31 cellular contexts compared by ENCODE assay signal in the genomic region with DNA sequence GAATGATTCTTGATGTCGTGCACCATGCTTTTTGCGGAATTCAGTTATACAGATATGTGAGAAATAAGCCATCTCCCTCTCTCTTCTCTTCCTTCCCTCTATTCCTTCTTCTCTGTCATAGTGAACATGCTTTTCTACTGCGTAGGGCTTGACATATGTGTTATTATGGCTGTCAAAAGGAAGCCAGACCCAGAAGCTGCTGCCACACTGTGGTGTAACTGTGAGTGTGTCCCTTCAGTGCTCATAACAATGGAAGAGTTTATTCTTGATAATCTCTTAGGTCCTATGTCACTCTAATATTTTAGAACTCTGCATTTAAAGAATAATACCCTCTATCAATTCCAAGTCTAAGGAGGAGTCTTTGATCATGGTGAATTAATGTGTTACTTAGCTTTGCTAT.
A peak's percentile ranks its signal among the peaks of the same experiment; 100 is the strongest.
DNase-seq lines count a peak whose midpoint lies in the region; ATAC-seq, FAIRE-seq and TF ChIP-seq lines count a peak whose summit lies in the region.
"Had no signal": no experiment of that assay in that cellular context is flagged by ENCODE, and none has a peak within 500 bp of the region (broad histone marks: within the 10 kb centered on the region; RNA-seq: fewer than 3 reads in every experiment).

No MANE protein-coding gene starts in this region.

- no peak overlapping the region for H3K9ac ChIP-seq in HepG2 (ENCODE audit: insufficient read depth, low read depth, low read length)
- H3K9ac ChIP-seq in OCI-LY3 (ENCODE audit: low read length), result no peak overlapping the region
- H3K9ac ChIP-seq: KMS-11 had no signal

- no peaks in the 10 kb centered on the region for H3K36me3 ChIP-seq in HepG2 (replicated peaks in 1 of 2; ENCODE audit: control insufficient read depth in 1 of 2, insufficient read depth in 2 of 2, low read length in 2 of 2)
- H3K36me3 ChIP-seq in right lobe of liver, result no peaks in the 10 kb centered on the region
- no peaks in the 10 kb centered on the region for H3K36me3 ChIP-seq in OCI-LY3 (replicated peaks; ENCODE audit: low read depth, low read length)
- H3K36me3 ChIP-seq: ascending aorta, cardiac muscle cell, colonic mucosa, SJCRH30, tibial nerve had no signal

- H3K27ac Mint-ChIP-seq in type B pancreatic cell, result no peak overlapping the region
- H3K27ac Mint-ChIP-seq: activated CD4-positive, alpha-beta T cell treated with anti-CD3 and anti-CD28 coated beads, Interleukin-2, amount 10 ng/mL, durations not matched to agents 7 days and 5 days; activated T-cell treated with anti-CD3 and anti-CD28 coated beads, Interleukin-2, amount 50 U/mL, for 72 hours; B cell; CD8-positive, alpha-beta memory T cell; naive thymus-derived CD8-positive, alpha-beta T cell had no signal

- H3K4me3 ChIP-seq in HepG2 (replicated peaks in 1 of 3; ENCODE audit: insufficient read depth in 1 of 3, low read depth in 2 of 3, low read length in 3 of 3) (no peak overlapping the region), right lobe of liver (no peak overlapping the region), OCI-LY3 (ENCODE audit: low read length) (no peak overlapping the region)
- H3K4me3 ChIP-seq: ascending aorta, cardiac muscle cell, colonic mucosa, psoas muscle, SJCRH30, tibial nerve had no signal

- H3K4me1 ChIP-seq in HepG2 (ENCODE audit: insufficient read depth, low read length) (no peaks in the 10 kb centered on the region), right lobe of liver (peaks cover 0 to 6% (median 0%) of the 10 kb centered on the region in 4 donors), OCI-LY3 (ENCODE audit: low read length) (peaks cover 20% of the 10 kb centered on the region)
- H3K4me1 ChIP-seq: ascending aorta, colonic mucosa, SJCRH30, tibial nerve had no signal

- FAIRE-seq in HepG2 (lab: Jason Lieb, UNC), result no peak
- FAIRE-seq: GM12892, keratinocyte had no signal

- peak; percentile 48; the same call in 2 of the 3 replicates for ATAC-seq in HepG2
- no peak for ATAC-seq in right lobe of liver
- no peak for ATAC-seq in HG02973 (IDR thresholded peaks at IDR 0.05; ENCODE audit: unreplicated experiment)
- ATAC-seq: activated T-cell treated with anti-CD3 and anti-CD28 coated beads, Interleukin-2, amount 50 U/mL, for 72 hours; left ventricle myocardium superior; naive thymus-derived CD8-positive, alpha-beta T cell; psoas muscle had no signal

- no peaks in the 10 kb centered on the region for H3K79me2 ChIP-seq in HepG2 (ENCODE audit: insufficient read depth, low read length)
- no peaks in the 10 kb centered on the region for H3K79me2 ChIP-seq in OCI-LY3 (ENCODE audit: low read length)

- no peaks in the 10 kb centered on the region for H3K4me1 Mint-ChIP-seq in type B pancreatic cell (ENCODE audit: unreplicated experiment)
- H3K4me1 Mint-ChIP-seq: activated CD4-positive, alpha-beta T cell treated with anti-CD3 and anti-CD28 coated beads, Interleukin-2, amount 10 ng/mL, durations not matched to agents 7 days and 5 days; B cell; CD8-positive, alpha-beta memory T cell; naive thymus-derived CD8-positive, alpha-beta T cell had no signal

- CTCF ChIA-PET in HepG2 (lab: Yijun Ruan, JAX; ENCODE audit: low intra/inter-chr PET ratio, low total read pairs), result no interaction called here

- TF ChIP-seq EP300 in HepG2 (IDR thresholded peaks at IDR 0.05; ENCODE audit: low read depth in 2 of 2, low read length in 2 of 2), result no peak
- no peak for TF ChIP-seq EP300 in HepG2 (CRISPR knock-in tag; IDR thresholded peaks at IDR 0.05; ENCODE audit: borderline replicate concordance)

- intact Hi-C loops in HepG2 (cut with micrococcal nuclease; ENCODE audit: unreplicated experiment) (loop anchor here (1.0 kb wide), 1 partner anchor 161 kb away; no protein-coding TSS in a partner anchor), right lobe of liver (cut with DNase I) (no loop called here)

- TF ChIP-seq RAD21 in HepG2 (CRISPR knock-in tag; IDR thresholded peaks at IDR 0.05), result no peak

- POLR2A ChIA-PET in HepG2 (lab: Yijun Ruan, JAX), result no interaction called here

- no TSS peak for BruUV-seq in HepG2 (replicated peaks; lab: Mats Ljungman, UMichigan)

- no peak overlapping the region for H3K4me3 Mint-ChIP-seq in type B pancreatic cell
- H3K4me3 Mint-ChIP-seq: activated CD4-positive, alpha-beta T cell treated with anti-CD3 and anti-CD28 coated beads, Interleukin-2, amount 10 ng/mL, durations not matched to agents 7 days and 5 days; activated T-cell treated with anti-CD3 and anti-CD28 coated beads, Interleukin-2, amount 50 U/mL, for 72 hours; B cell; CD8-positive, alpha-beta memory T cell; naive thymus-derived CD8-positive, alpha-beta T cell had no signal

- H3K27ac ChIP-seq in HepG2 (ENCODE audit: extremely low read length, insufficient read depth, low read length) (no peak overlapping the region), right lobe of liver (no peak overlapping the region), OCI-LY3 (ENCODE audit: low read length) (no peak overlapping the region)
- H3K27ac ChIP-seq: ascending aorta, cardiac muscle cell, colonic mucosa, HL-60, KMS-11, psoas muscle, SJCRH30, tibial nerve had no signal

- H3K27me3 Mint-ChIP-seq in type B pancreatic cell, result no peaks in the 10 kb centered on the region
- H3K27me3 Mint-ChIP-seq: activated CD4-positive, alpha-beta T cell treated with anti-CD3 and anti-CD28 coated beads, Interleukin-2, amount 10 ng/mL, durations not matched to agents 7 days and 5 days had no signal

- 0 out of 2 replicates have a peak, but pooled peaks cover 2% of the 10 kb centered on the region for H3K9me3 ChIP-seq in HepG2 (ENCODE audit: low read length)
- H3K9me3 ChIP-seq in right lobe of liver, result no peaks in the 10 kb centered on the region
- no peaks in the 10 kb centered on the region for H3K9me3 ChIP-seq in OCI-LY3 (ENCODE audit: insufficient read depth, low read length)
- H3K9me3 ChIP-seq: ascending aorta, colonic mucosa, psoas muscle, SJCRH30, tibial nerve had no signal

- no peak for TF ChIP-seq POLR2A in HepG2 (IDR thresholded peaks at IDR 0.05; ENCODE audit: insufficient read depth in 1 of 2, low read depth in 2 of 2, low read length in 2 of 2)
- no peak for TF ChIP-seq POLR2A in right lobe of liver (IDR thresholded peaks at IDR 0.05)

- 29% methylated on average over 3 of the region's 3 CpGs for WGBS in HepG2 (ENCODE audit: low lambda C conversion rate)
- 89% methylated on average over 3 of the region's 3 CpGs for WGBS in right lobe of liver (ENCODE audit: insufficient coverage, low coverage, low lambda C conversion rate, missing lambda C conversion rate)

- peak; percentile 36 for TF ChIP-seq CTCF in HepG2 (CRISPR knock-in tag; IDR thresholded peaks at IDR 0.05)
- TF ChIP-seq CTCF in right lobe of liver (IDR thresholded peaks at IDR 0.05), result peak in 1 of 4 donors; percentile 15
- TF ChIP-seq CTCF in OCI-LY3 (IDR thresholded peaks at IDR 0.05; ENCODE audit: low read depth, low read length), result peak; percentile 36
- TF ChIP-seq CTCF in type B pancreatic cell (conservative IDR thresholded peaks at IDR 0.05), result no peak

- no peaks in the 10 kb centered on the region for H3K36me3 Mint-ChIP-seq in type B pancreatic cell
- H3K36me3 Mint-ChIP-seq: CD8-positive, alpha-beta memory T cell; naive thymus-derived CD8-positive, alpha-beta T cell had no signal

- in situ Hi-C loops in HepG2 (cut with HindIII; ENCODE audit: extremely low pct_ligation_motif_present, low pct_unique_long_range_greater_than_20kb), result no loop called here

- DNase-seq in HepG2 (ENCODE audit: low spot score) (peak; percentile 4), right lobe of liver (no peak), globus pallidus (ENCODE audit: low spot score) (peak; percentile 46), superior temporal gyrus (ENCODE audit: extremely low spot score) (peak; percentile 62), type B pancreatic cell (ENCODE audit: extremely low spot score, unreplicated experiment) (no peak)
- DNase-seq in activated CD8-positive, alpha-beta memory T cell treated with anti-CD3 and anti-CD28 coated beads, Interleukin-2, amount 50 U/mL, for 4 hours, result no peak
- DNase-seq: activated CD4-positive, alpha-beta T cell treated with anti-CD3 and anti-CD28 coated beads, Interleukin-2, amount 10 ng/mL, durations not matched to agents 7 days and 5 days; activated T-cell treated with anti-CD3 and anti-CD28 coated beads, Interleukin-2, amount 50 U/mL, for 72 hours; CD8-positive, alpha-beta memory T cell; colonic mucosa; effector CD8-positive, alpha-beta T cell; left ventricle myocardium superior; naive thymus-derived CD8-positive, alpha-beta T cell; NCI-H1092; NCI-H1694 treated with DMSO at 0.1 percent for 48 hours; NCI-H2171; NCI-H524; psoas muscle; SJCRH30; stimulated activated CD4-positive, alpha-beta T cell treated with anti-CD3 and anti-CD28 coated beads, Interleukin-4, amount 100 ng/mL, for 24 hours; T1000 had no signal

- H2AFZ ChIP-seq in HepG2 (ENCODE audit: low read length) (no peak overlapping the region), OCI-LY3 (ENCODE audit: low read depth, low read length) (no peak overlapping the region)

- no peaks in the 10 kb centered on the region; a peak in 1 of 5 replicates for H3K27me3 ChIP-seq in HepG2 (ENCODE audit: control insufficient read depth in 1 of 2, insufficient read depth in 2 of 2, low read length in 2 of 2)
- no peaks in the 10 kb centered on the region for H3K27me3 ChIP-seq in right lobe of liver
- no peaks in the 10 kb centered on the region for H3K27me3 ChIP-seq in OCI-LY3 (ENCODE audit: low read depth, low read length)
- H3K27me3 ChIP-seq: ascending aorta, cardiac muscle cell, colonic mucosa, SJCRH30, tibial nerve had no signal

- H3K4me2 ChIP-seq in HepG2 (ENCODE audit: low read depth, low read length) (no peak overlapping the region), OCI-LY3 (ENCODE audit: low read length) (no peak overlapping the region)
- H3K4me2 ChIP-seq: KMS-11 had no signal

- peaks cover 8% of the 10 kb centered on the region for H3K9me3 Mint-ChIP-seq in type B pancreatic cell
- H3K9me3 Mint-ChIP-seq: activated CD4-positive, alpha-beta T cell treated with anti-CD3 and anti-CD28 coated beads, Interleukin-2, amount 10 ng/mL, durations not matched to agents 7 days and 5 days had no signal

- H4K20me1 ChIP-seq in HepG2 (ENCODE audit: insufficient read depth, low read length) (no peaks in the 10 kb centered on the region), OCI-LY3 (ENCODE audit: insufficient read depth, low read length) (no peaks in the 10 kb centered on the region)

TF ChIP-seq in HepG2, 621 proteins besides CTCF, POLR2A, EP300 and RAD21:
- TF ChIP-seq SMC3 (IDR thresholded peaks at IDR 0.05; ENCODE audit: low read length) (peak; percentile 6; the same call in 1 of the 2 replicates), NCOA2 (CRISPR knock-in tag; IDR thresholded peaks at IDR 0.05) (no peak), STAG1 (CRISPR knock-in tag; IDR thresholded peaks at IDR 0.05) (peak; percentile 49)

Comparison
In these comparisons a context has a peak if more than half of its experiments do, and no peak if none do; other contexts are left out.
1. DNase-seq: peak in HepG2 (single experiment), globus pallidus (single experiment) and superior temporal gyrus (single experiment); none in right lobe of liver (0 of 3), activated CD8-positive, alpha-beta memory T cell treated with anti-CD3 and anti-CD28 coated beads, Interleukin-2, amount 50 U/mL, for 4 hours (single experiment) and type B pancreatic cell (single experiment).